In the genomic region with DNA sequence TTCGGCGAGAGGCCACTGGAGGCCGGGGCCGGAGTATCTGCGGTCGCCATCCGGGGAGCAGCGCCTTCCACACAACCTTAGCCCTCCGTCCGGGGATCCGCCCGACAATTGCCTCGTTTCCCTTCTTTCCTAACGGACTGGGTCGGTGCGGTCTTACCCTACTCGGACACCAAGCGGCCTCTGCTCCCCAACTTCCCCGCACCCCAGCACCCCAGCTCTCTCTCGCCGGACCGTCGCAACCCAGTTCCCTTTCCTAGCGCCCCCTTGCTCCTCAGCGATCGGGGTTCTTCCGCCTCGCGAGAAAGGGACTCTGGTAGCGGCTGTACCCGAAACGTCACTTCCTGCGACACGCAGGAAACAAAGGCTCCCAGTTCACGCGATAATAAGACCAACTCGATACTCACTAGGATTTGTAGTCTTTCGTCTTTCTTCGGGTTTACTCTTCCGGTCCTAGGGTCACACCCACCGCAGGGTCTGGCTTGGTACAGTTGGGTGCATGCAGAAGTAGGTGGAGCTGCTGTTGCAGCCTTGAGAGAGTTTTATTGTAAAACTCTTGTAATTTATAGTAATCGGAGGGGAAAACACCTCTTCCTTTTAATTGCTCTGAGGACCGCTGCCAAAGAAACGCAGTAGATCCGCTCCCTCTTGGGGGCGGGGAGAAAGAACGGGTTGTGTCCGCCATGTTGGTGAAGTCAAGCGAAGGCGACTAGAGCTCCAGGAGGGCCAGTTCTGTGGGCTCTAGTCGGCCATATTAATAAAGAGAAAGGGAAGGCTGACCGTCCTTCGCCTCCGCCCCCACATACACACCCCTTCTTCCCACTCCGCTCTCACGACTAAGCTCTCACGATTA, we compare ENCODE assay signal across 1 cellular context.
TF ChIP-seq lines count a peak whose summit lies in the region.

A gene (plus strand): TSS at position 741 of the 850 bp plus-strand sequence. CDS start 209 bp downstream, outside the sequence.
A gene with protein sequence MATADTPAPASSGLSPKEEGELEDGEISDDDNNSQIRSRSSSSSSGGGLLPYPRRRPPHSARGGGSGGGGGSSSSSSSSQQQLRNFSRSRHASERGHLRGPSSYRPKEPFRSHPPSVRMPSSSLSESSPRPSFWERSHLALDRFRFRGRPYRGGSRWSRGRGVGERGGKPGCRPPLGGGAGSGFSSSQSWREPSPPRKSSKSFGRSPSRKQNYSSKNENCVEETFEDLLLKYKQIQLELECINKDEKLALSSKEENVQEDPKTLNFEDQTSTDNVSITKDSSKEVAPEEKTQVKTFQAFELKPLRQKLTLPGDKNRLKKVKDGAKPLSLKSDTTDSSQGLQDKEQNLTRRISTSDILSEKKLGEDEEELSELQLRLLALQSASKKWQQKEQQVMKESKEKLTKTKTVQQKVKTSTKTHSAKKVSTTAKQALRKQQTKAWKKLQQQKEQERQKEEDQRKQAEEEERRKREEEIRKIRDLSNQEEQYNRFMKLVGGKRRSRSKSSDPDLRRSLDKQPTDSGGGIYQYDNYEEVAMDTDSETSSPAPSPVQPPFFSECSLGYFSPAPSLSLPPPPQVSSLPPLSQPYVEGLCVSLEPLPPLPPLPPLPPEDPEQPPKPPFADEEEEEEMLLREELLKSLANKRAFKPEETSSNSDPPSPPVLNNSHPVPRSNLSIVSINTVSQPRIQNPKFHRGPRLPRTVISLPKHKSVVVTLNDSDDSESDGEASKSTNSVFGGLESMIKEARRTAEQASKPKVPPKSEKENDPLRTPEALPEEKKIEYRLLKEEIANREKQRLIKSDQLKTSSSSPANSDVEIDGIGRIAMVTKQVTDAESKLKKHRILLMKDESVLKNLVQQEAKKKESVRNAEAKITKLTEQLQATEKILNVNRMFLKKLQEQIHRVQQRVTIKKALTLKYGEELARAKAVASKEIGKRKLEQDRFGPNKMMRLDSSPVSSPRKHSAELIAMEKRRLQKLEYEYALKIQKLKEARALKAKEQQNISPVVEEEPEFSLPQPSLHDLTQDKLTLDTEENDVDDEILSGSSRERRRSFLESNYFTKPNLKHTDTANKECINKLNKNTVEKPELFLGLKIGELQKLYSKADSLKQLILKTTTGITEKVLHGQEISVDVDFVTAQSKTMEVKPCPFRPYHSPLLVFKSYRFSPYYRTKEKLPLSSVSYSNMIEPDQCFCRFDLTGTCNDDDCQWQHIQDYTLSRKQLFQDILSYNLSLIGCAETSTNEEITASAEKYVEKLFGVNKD (N-terminal part only) (minus strand): TSS at position 288 of the 850 bp plus-strand sequence. CDS start 238 bp downstream, at position 50.

TF ChIP-seq in HepG2, 621 proteins besides CTCF, POLR2A, EP300 and RAD21 (continued from another document and continues in another):
- TF ChIP-seq, protein P1, sequence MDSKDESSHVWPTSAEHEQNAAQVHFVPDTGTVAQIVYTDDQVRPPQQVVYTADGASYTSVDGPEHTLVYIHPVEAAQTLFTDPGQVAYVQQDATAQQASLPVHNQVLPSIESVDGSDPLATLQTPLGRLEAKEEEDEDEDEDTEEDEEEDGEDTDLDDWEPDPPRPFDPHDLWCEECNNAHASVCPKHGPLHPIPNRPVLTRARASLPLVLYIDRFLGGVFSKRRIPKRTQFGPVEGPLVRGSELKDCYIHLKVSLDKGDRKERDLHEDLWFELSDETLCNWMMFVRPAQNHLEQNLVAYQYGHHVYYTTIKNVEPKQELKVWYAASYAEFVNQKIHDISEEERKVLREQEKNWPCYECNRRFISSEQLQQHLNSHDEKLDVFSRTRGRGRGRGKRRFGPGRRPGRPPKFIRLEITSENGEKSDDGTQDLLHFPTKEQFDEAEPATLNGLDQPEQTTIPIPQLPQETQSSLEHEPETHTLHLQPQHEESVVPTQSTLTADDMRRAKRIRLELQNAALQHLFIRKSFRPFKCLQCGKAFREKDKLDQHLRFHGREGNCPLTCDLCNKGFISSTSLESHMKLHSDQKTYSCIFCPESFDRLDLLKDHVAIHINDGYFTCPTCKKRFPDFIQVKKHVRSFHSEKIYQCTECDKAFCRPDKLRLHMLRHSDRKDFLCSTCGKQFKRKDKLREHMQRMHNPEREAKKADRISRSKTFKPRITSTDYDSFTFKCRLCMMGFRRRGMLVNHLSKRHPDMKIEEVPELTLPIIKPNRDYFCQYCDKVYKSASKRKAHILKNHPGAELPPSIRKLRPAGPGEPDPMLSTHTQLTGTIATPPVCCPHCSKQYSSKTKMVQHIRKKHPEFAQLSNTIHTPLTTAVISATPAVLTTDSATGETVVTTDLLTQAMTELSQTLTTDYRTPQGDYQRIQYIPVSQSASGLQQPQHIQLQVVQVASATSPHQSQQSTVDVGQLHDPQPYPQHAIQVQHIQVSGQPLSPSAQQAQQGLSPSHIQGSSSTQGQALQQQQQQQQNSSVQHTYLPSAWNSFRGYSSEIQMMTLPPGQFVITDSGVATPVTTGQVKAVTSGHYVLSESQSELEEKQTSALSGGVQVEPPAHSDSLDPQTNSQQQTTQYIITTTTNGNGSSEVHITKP (CRISPR knock-in tag; IDR thresholded peaks at IDR 0.05; ENCODE audit: low read depth) = 0 out of 2 replicates have a peak, but pooled peaks have one; percentile 64
- TF ChIP-seq ZNF552 (CRISPR knock-in tag; IDR thresholded peaks at IDR 0.05; ENCODE audit: borderline replicate concordance) = no peak
- TF ChIP-seq, protein P2, sequence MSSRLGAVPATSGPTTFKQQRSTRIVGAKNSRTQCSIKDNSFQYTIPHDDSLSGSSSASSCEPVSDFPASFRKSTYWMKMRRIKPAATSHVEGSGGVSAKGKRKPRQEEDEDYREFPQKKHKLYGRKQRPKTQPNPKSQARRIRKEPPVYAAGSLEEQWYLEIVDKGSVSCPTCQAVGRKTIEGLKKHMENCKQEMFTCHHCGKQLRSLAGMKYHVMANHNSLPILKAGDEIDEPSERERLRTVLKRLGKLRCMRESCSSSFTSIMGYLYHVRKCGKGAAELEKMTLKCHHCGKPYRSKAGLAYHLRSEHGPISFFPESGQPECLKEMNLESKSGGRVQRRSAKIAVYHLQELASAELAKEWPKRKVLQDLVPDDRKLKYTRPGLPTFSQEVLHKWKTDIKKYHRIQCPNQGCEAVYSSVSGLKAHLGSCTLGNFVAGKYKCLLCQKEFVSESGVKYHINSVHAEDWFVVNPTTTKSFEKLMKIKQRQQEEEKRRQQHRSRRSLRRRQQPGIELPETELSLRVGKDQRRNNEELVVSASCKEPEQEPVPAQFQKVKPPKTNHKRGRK (CRISPR knock-in tag; IDR thresholded peaks at IDR 0.05) = no peak
- peak; percentile 49 for TF ChIP-seq SP2 (CRISPR knock-in tag; IDR thresholded peaks at IDR 0.05)
- no peak for TF ChIP-seq FOXJ3 (CRISPR knock-in tag; IDR thresholded peaks at IDR 0.05; ENCODE audit: borderline replicate concordance)
- no peak; the same call in 1 of the 2 replicates for TF ChIP-seq HOXD1 (CRISPR knock-in tag; IDR thresholded peaks at IDR 0.05)
- TF ChIP-seq SIX1 (CRISPR knock-in tag; IDR thresholded peaks at IDR 0.05; ENCODE audit: borderline replicate concordance) = 0 out of 2 replicates have a peak, but pooled peaks have one; percentile 9
- TF ChIP-seq, protein P3, sequence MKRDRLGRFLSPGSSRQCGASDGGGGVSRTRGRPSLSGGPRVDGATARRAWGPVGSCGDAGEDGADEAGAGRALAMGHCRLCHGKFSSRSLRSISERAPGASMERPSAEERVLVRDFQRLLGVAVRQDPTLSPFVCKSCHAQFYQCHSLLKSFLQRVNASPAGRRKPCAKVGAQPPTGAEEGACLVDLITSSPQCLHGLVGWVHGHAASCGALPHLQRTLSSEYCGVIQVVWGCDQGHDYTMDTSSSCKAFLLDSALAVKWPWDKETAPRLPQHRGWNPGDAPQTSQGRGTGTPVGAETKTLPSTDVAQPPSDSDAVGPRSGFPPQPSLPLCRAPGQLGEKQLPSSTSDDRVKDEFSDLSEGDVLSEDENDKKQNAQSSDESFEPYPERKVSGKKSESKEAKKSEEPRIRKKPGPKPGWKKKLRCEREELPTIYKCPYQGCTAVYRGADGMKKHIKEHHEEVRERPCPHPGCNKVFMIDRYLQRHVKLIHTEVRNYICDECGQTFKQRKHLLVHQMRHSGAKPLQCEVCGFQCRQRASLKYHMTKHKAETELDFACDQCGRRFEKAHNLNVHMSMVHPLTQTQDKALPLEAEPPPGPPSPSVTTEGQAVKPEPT (CRISPR knock-in tag; IDR thresholded peaks at IDR 0.05; ENCODE audit: low read depth) = no peak; the same call in 1 of the 2 replicates
- TF ChIP-seq HOXA7 (CRISPR knock-in tag; IDR thresholded peaks at IDR 0.05) = peak; percentile 47; the same call in 1 of the 2 replicates
- TF ChIP-seq, protein P4, sequence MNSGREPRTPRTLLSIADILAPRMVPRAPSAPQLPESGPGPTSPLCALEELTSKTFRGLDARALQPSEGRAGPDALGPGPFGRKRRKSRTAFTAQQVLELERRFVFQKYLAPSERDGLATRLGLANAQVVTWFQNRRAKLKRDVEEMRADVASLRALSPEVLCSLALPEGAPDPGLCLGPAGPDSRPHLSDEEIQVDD (CRISPR knock-in tag; IDR thresholded peaks at IDR 0.05; ENCODE audit: borderline replicate concordance) = no peak
- TF ChIP-seq, protein P5, sequence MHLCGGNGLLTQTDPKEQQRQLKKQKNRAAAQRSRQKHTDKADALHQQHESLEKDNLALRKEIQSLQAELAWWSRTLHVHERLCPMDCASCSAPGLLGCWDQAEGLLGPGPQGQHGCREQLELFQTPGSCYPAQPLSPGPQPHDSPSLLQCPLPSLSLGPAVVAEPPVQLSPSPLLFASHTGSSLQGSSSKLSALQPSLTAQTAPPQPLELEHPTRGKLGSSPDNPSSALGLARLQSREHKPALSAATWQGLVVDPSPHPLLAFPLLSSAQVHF (CRISPR knock-in tag; IDR thresholded peaks at IDR 0.05) = no peak
- TF ChIP-seq ZNF160 (CRISPR knock-in tag; IDR thresholded peaks at IDR 0.05) = no peak
- TF ChIP-seq KDM4B (CRISPR knock-in tag; IDR thresholded peaks at IDR 0.05) = 0 out of 2 replicates have a peak, but pooled peaks have one; percentile 26
- TF ChIP-seq AGO2 (optimal IDR thresholded peaks at IDR 0.05; ENCODE audit: low read depth, low read length) = peak; percentile 46
- TF ChIP-seq MTA1 (CRISPR knock-in tag; IDR thresholded peaks at IDR 0.05; ENCODE audit: borderline replicate concordance) = no peak
- no peak for TF ChIP-seq YEATS4 (CRISPR knock-in tag; IDR thresholded peaks at IDR 0.05; ENCODE audit: borderline replicate concordance)
- TF ChIP-seq ZSCAN12 (CRISPR knock-in tag; IDR thresholded peaks at IDR 0.05) = no peak
- no peak for TF ChIP-seq IKZF1 (IDR thresholded peaks at IDR 0.05)
- TF ChIP-seq, protein P6, sequence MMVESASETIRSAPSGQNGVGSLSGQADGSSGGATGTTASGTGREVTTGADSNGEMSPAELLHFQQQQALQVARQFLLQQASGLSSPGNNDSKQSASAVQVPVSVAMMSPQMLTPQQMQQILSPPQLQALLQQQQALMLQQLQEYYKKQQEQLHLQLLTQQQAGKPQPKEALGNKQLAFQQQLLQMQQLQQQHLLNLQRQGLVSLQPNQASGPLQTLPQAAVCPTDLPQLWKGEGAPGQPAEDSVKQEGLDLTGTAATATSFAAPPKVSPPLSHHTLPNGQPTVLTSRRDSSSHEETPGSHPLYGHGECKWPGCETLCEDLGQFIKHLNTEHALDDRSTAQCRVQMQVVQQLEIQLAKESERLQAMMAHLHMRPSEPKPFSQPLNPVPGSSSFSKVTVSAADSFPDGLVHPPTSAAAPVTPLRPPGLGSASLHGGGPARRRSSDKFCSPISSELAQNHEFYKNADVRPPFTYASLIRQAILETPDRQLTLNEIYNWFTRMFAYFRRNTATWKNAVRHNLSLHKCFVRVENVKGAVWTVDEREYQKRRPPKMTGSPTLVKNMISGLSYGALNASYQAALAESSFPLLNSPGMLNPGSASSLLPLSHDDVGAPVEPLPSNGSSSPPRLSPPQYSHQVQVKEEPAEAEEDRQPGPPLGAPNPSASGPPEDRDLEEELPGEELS (CRISPR knock-in tag; IDR thresholded peaks at IDR 0.05) = 0 out of 2 replicates have a peak, but pooled peaks have one; percentile 3
- peak; percentile 64; the same call in 1 of the 2 replicates for TF ChIP-seq ZNF563 (CRISPR knock-in tag; IDR thresholded peaks at IDR 0.05)
- TF ChIP-seq, protein P7, sequence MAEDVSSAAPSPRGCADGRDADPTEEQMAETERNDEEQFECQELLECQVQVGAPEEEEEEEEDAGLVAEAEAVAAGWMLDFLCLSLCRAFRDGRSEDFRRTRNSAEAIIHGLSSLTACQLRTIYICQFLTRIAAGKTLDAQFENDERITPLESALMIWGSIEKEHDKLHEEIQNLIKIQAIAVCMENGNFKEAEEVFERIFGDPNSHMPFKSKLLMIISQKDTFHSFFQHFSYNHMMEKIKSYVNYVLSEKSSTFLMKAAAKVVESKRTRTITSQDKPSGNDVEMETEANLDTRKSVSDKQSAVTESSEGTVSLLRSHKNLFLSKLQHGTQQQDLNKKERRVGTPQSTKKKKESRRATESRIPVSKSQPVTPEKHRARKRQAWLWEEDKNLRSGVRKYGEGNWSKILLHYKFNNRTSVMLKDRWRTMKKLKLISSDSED (CRISPR knock-in tag; IDR thresholded peaks at IDR 0.05) = no peak
- peak; percentile 47; the same call in 1 of the 2 replicates for TF ChIP-seq ZBTB7B (CRISPR knock-in tag; IDR thresholded peaks at IDR 0.05)
- no peak; the same call in 1 of the 2 replicates for TF ChIP-seq PPARG (CRISPR knock-in tag; conservative IDR thresholded peaks at IDR 0.05)
- TF ChIP-seq, protein P8, sequence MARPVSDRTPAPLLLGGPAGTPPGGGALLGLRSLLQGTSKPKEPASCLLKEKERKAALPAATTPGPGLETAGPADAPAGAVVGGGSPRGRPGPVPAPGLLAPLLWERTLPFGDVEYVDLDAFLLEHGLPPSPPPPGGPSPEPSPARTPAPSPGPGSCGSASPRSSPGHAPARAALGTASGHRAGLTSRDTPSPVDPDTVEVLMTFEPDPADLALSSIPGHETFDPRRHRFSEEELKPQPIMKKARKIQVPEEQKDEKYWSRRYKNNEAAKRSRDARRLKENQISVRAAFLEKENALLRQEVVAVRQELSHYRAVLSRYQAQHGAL (CRISPR knock-in tag; IDR thresholded peaks at IDR 0.05; ENCODE audit: not compliant biosample characterization) = no peak
- no peak for TF ChIP-seq HMG20A (CRISPR knock-in tag; IDR thresholded peaks at IDR 0.05; ENCODE audit: borderline replicate concordance)
- peak; percentile 11; the same call in 1 of the 2 replicates for TF ChIP-seq RXRB (CRISPR knock-in tag; IDR thresholded peaks at IDR 0.05; ENCODE audit: borderline replicate concordance)
- TF ChIP-seq ZNF432 (CRISPR knock-in tag; IDR thresholded peaks at IDR 0.05; ENCODE audit: borderline replicate concordance) = no peak
- TF ChIP-seq, protein P9, sequence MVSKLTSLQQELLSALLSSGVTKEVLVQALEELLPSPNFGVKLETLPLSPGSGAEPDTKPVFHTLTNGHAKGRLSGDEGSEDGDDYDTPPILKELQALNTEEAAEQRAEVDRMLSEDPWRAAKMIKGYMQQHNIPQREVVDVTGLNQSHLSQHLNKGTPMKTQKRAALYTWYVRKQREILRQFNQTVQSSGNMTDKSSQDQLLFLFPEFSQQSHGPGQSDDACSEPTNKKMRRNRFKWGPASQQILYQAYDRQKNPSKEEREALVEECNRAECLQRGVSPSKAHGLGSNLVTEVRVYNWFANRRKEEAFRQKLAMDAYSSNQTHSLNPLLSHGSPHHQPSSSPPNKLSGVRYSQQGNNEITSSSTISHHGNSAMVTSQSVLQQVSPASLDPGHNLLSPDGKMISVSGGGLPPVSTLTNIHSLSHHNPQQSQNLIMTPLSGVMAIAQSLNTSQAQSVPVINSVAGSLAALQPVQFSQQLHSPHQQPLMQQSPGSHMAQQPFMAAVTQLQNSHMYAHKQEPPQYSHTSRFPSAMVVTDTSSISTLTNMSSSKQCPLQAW (CRISPR knock-in tag; IDR thresholded peaks at IDR 0.05) = 0 out of 2 replicates have a peak, but pooled peaks have one; percentile 38
- no peak for TF ChIP-seq ZNF567 (CRISPR knock-in tag; IDR thresholded peaks at IDR 0.05; ENCODE audit: borderline replicate concordance)
